In the genomic region with DNA sequence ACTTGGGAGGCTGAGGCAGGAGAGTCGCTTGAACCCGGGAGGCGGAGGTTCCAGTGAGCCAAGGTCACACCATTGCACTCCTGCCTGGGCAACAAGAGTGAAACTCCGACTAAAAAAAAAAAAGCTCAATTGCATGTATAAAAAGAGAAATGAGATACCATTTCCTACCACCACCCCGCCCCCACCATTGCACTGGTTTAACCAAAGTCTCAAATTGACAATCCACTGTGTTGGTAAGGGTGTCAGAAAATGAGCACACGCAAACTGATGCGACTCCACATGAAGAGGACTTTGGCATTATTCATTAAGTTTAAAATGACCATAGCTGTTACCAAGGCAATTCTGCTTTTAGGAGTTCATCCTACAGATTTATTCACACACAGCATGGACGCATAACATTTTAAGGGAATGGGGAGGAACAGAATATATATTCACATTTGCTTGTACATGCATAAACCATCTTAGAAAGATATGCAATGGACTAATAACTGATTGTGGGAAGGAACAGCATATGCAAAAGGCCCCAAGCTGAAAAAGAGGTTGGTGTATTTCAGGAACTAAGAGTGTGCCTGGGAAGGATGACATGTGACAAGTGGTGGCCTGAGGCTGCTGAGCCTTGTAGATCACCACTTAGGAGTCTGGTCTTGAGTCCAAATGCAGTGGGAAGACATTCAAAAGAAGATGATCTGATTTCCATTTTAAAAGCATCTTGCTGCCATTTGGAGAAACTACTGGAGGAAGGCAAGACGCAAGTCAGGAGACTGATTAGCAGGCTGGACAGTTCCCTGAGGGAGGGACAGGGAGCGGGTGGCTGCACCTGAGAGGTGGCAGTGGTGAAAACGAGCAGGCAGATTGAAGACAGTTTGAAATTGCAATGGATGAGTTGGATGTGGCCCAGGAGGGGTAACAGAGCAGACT, we compare ENCODE assay signal across 1 cellular context.
TF ChIP-seq lines count a peak whose summit lies in the region.

No MANE protein-coding gene starts in this region.

TF ChIP-seq in HepG2, 621 proteins besides CTCF, POLR2A, EP300 and RAD21:
- TF ChIP-seq NFATC3 (CRISPR knock-in tag; IDR thresholded peaks at IDR 0.05) (no peak), MIER2 (CRISPR knock-in tag; IDR thresholded peaks at IDR 0.05) (peak; percentile 70; the same call in 1 of the 2 replicates)
- TF ChIP-seq, protein P1, sequence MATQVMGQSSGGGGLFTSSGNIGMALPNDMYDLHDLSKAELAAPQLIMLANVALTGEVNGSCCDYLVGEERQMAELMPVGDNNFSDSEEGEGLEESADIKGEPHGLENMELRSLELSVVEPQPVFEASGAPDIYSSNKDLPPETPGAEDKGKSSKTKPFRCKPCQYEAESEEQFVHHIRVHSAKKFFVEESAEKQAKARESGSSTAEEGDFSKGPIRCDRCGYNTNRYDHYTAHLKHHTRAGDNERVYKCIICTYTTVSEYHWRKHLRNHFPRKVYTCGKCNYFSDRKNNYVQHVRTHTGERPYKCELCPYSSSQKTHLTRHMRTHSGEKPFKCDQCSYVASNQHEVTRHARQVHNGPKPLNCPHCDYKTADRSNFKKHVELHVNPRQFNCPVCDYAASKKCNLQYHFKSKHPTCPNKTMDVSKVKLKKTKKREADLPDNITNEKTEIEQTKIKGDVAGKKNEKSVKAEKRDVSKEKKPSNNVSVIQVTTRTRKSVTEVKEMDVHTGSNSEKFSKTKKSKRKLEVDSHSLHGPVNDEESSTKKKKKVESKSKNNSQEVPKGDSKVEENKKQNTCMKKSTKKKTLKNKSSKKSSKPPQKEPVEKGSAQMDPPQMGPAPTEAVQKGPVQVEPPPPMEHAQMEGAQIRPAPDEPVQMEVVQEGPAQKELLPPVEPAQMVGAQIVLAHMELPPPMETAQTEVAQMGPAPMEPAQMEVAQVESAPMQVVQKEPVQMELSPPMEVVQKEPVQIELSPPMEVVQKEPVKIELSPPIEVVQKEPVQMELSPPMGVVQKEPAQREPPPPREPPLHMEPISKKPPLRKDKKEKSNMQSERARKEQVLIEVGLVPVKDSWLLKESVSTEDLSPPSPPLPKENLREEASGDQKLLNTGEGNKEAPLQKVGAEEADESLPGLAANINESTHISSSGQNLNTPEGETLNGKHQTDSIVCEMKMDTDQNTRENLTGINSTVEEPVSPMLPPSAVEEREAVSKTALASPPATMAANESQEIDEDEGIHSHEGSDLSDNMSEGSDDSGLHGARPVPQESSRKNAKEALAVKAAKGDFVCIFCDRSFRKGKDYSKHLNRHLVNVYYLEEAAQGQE (IDR thresholded peaks at IDR 0.05; ENCODE audit: borderline replicate concordance in 1 of 2, low read depth in 1 of 2, low read length in 2 of 2) = peak; percentile 26 to 84
